ENCODE assay signal across 9 cellular contexts in the genomic region with DNA sequence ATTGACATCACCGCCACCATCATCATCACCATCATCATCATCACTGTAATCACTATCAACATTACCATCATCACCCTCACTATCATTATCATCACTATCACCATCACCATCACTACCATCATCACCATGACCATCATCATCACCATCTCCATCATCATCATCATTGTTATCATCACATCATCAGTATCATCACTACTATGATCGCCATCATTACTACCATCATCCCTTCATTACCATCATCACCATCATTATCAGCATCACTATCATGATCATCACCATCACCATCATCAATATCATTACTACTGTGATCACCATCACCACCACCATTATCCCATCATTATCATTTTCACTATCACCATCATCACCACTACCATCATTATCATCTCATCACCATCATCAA.
"Had no signal": no experiment of that assay in that cellular context is flagged by ENCODE, and none has a peak within 500 bp of the region (broad histone marks: within the 10 kb centered on the region; RNA-seq: fewer than 3 reads in every experiment).

No MANE protein-coding gene starts in this region.

- H3K4me3 Mint-ChIP-seq: H9 had no signal

- ATAC-seq: K562 had no signal

- H3K27ac Mint-ChIP-seq: H9 had no signal

- H3K27ac ChIP-seq: GM23248, HL-60 had no signal

- DNase-seq: GM23248, GOT3, H9, HCEC 1CT, IMR-90, KG1 had no signal

- FAIRE-seq: H54 had no signal

- H3K4me3 ChIP-seq: GM23248, K562 had no signal
